ENCODE assay signal across 12 cellular contexts in the genomic region with DNA sequence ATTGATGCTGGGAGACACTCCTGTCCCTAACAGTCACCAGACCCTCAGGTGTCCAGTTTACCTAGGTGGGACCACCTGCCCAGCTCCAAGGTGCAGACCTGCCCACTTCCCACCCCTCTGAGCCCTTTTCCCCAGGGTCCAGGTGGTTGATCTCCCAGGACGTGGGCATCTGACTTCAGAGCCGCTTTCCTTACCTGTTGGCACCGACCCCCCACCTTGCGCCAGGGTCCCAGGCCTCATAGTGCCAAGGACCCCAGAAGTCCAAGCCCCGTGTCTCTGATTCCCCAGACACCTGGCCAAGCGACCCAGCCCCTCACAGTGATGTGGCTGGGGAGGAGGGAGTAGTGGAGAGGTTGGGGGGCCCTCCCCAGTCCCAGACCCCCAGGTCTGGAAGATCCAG. TPM values are rescaled to one million over a fixed set of nuclear protein-coding genes. Genes with fewer than 3 reads are reported as not detected.
DNase-seq lines count a peak whose midpoint lies in the region; ATAC-seq and TF ChIP-seq lines count a peak whose summit lies in the region.
"Had no signal": no experiment of that assay in that cellular context is flagged by ENCODE, and none has a peak within 500 bp of the region (broad histone marks: within the 10 kb centered on the region; RNA-seq: fewer than 3 reads in every experiment).

No MANE protein-coding gene starts in this region.

- H3K4me1 ChIP-seq in CD4-positive, alpha-beta memory T cell (ENCODE audit: insufficient read depth, low read length), result peaks cover 51% of the 10 kb centered on the region
- peaks cover 26% of the 10 kb centered on the region for H3K4me1 ChIP-seq in IMR-90 (ENCODE audit: control insufficient read depth, insufficient read depth, low read length)
- H3K4me1 ChIP-seq in effector memory CD4-positive, alpha-beta T cell (ENCODE audit: control insufficient read depth, insufficient read depth, low read length, poor library complexity, severe bottlenecking), result peaks cover 36% of the 10 kb centered on the region
- H3K4me1 ChIP-seq in foreskin keratinocyte, result no peaks in the 10 kb centered on the region
- H3K4me1 ChIP-seq: prostate gland had no signal

- no peaks in the 10 kb centered on the region for H3K27me3 Mint-ChIP-seq in CD4-positive, alpha-beta memory T cell
- H3K27me3 Mint-ChIP-seq in neural crest cell (ENCODE audit: low read depth), result peaks cover 21% of the 10 kb centered on the region

- H4K5ac ChIP-seq in IMR-90 (ENCODE audit: low read depth, low read length), result no peak overlapping the region

- H3K56ac ChIP-seq in IMR-90 (ENCODE audit: extremely low read depth, insufficient read depth, low read length), result no peak overlapping the region

- peak overlapping the region; percentile 2; the same call in 1 of the 2 replicates for H2AK5ac ChIP-seq in IMR-90 (ENCODE audit: low read depth, low read length)

- no peaks in the 10 kb centered on the region for H3K9me3 Mint-ChIP-seq in CD4-positive, alpha-beta memory T cell
- no peaks in the 10 kb centered on the region for H3K9me3 Mint-ChIP-seq in neural crest cell
- H3K9me3 Mint-ChIP-seq: IgD-negative memory B cell had no signal

- intact Hi-C loops in CD4-positive, alpha-beta memory T cell (cut with micrococcal nuclease), result loop anchor here (5.0 kb wide), 2 partner anchors 203 to 378 kb away; partner anchors contain the start of gene ARHGAP35
- intact Hi-C loops in IMR-90 (cut with micrococcal nuclease), result loop anchor here (5.0 kb wide), 1 partner anchor 108 kb away; the partner anchor contains the start of gene SAE1

- no peak for DNase-seq in CD4-positive, alpha-beta memory T cell
- DNase-seq in IMR-90 (no peak), neural crest cell (ENCODE audit: low read depth, low spot score) (no peak), foreskin keratinocyte (no peak), NCI-H748 treated with DMSO at 0.1 percent for 48 hours (lab: John Stamatoyannopoulos, UW) (no peak), NCI-H82 treated with DMSO at 0.1 percent for 48 hours (lab: John Stamatoyannopoulos, UW; ENCODE audit: unreplicated experiment) (no peak)
- no peak for DNase-seq in effector memory CD4-positive, alpha-beta T cell

- H3K27me3 ChIP-seq in CD4-positive, alpha-beta memory T cell (ENCODE audit: insufficient read depth, low read length), result no peaks in the 10 kb centered on the region
- H3K27me3 ChIP-seq in IMR-90 (ENCODE audit: control insufficient read depth, insufficient read depth, low read length), result no peaks in the 10 kb centered on the region
- H3K27me3 ChIP-seq in effector memory CD4-positive, alpha-beta T cell (replicated peaks; ENCODE audit: control insufficient read depth, insufficient read depth, low read length, poor library complexity, severe bottlenecking), result no peaks in the 10 kb centered on the region
- no peaks in the 10 kb centered on the region for H3K27me3 ChIP-seq in foreskin keratinocyte

- WGBS in IMR-90 (ENCODE audit: extremely low coverage in 2 of 2, insufficient read length in 1 of 2), 2 experiments, result no CpG with 5 or more reads among the region's 6 CpGs

- no peak for TF ChIP-seq RAD21 in IMR-90 (IDR thresholded peaks at IDR 0.05; ENCODE audit: low read length)

- CTCF ChIA-PET in CD4-positive, alpha-beta memory T cell (lab: Charles Lee; ENCODE audit: partially characterized antibody), result interaction anchor here (0.6 to 1.1 kb wide), 2 partner anchors 30 to 33 kb away, joined by 4 to 5 read pairs; no protein-coding TSS in a partner anchor
- CTCF ChIA-PET in IMR-90 (lab: Yijun Ruan, JAX), result no interaction called here

- peak overlapping the region; percentile 45 for H3K27ac ChIP-seq in CD4-positive, alpha-beta memory T cell (ENCODE audit: low read depth, low read length)
- H3K27ac ChIP-seq in IMR-90 (ENCODE audit: insufficient read depth, low read length) (no peak overlapping the region), foreskin keratinocyte (no peak overlapping the region)
- H3K27ac ChIP-seq in effector memory CD4-positive, alpha-beta T cell (ENCODE audit: insufficient read depth, low read length, poor library complexity, severe bottlenecking), result peak overlapping the region; percentile 15
- H3K27ac ChIP-seq: gastrocnemius medialis, left lung, prostate gland had no signal

- peak overlapping the region in 7 of 8 donors; percentile 46 to 66 (median 54) for H3K4me3 Mint-ChIP-seq in CD4-positive, alpha-beta memory T cell
- H3K4me3 Mint-ChIP-seq in neural crest cell, result peak overlapping the region; percentile 70

- no peak for ATAC-seq in IMR-90 (ENCODE audit: low read depth)
- no peak for ATAC-seq in HG03571 (IDR thresholded peaks at IDR 0.05; ENCODE audit: unreplicated experiment)
- no peak for ATAC-seq in foreskin keratinocyte
- ATAC-seq: gastrocnemius medialis had no signal

- TF ChIP-seq POLR2A in IMR-90 (IDR thresholded peaks at IDR 0.05; ENCODE audit: low read depth, low read length), result no peak

- H3K23ac ChIP-seq in IMR-90 (ENCODE audit: low read depth, low read length), result no peak overlapping the region

- no peak overlapping the region for H3K14ac ChIP-seq in IMR-90 (replicated peaks; ENCODE audit: low read depth, low read length)

- in situ Hi-C loops in IMR-90 (cut with MboI; ENCODE audit: low sequenced_read_pairs), result no loop called here

- H2AK9ac ChIP-seq in IMR-90 (replicated peaks; ENCODE audit: low read depth, low read length, poor library complexity), result peak overlapping the region; percentile 58

- TF ChIP-seq CTCF in IMR-90 (conservative IDR thresholded peaks at IDR 0.05; ENCODE audit: low read depth, low read length), result no peak
- TF ChIP-seq CTCF in neural crest cell (conservative IDR thresholded peaks at IDR 0.05), result no peak
- TF ChIP-seq CTCF in foreskin keratinocyte (conservative IDR thresholded peaks at IDR 0.05), result no peak

- H3K79me1 ChIP-seq in IMR-90 (ENCODE audit: low read depth in 1 of 2, low read length in 2 of 2), result peaks cover 3 to 28% of the 10 kb centered on the region in 2 experiments; a peak in 2 of 4 replicates

- no peak overlapping the region; the same call in 1 of the 2 replicates for H4K91ac ChIP-seq in IMR-90 (ENCODE audit: insufficient read depth, low read depth, low read length)

- H2BK15ac ChIP-seq in IMR-90 (ENCODE audit: low read depth, low read length), result no peak overlapping the region

- no peak overlapping the region for H3K18ac ChIP-seq in IMR-90 (ENCODE audit: low read depth, low read length)

- H3K4me1 Mint-ChIP-seq in CD4-positive, alpha-beta memory T cell, result peaks cover 7 to 29% (median 20%) of the 10 kb centered on the region in 4 donors
- peaks cover 26% of the 10 kb centered on the region for H3K4me1 Mint-ChIP-seq in neural crest cell

- no peak overlapping the region for H3K9ac ChIP-seq in IMR-90 (ENCODE audit: low read depth, low read length)

- H3K36me3 ChIP-seq in CD4-positive, alpha-beta memory T cell (ENCODE audit: insufficient read depth, low read length), result no peaks in the 10 kb centered on the region
- H3K36me3 ChIP-seq in IMR-90 (ENCODE audit: control insufficient read depth, insufficient read depth, low read length), result no peaks in the 10 kb centered on the region
- H3K36me3 ChIP-seq in effector memory CD4-positive, alpha-beta T cell (ENCODE audit: control insufficient read depth, insufficient read depth, low read length), result no peaks in the 10 kb centered on the region
- H3K36me3 ChIP-seq: gastrocnemius medialis, left lung, prostate gland had no signal

- no peak overlapping the region for H2BK5ac ChIP-seq in IMR-90 (ENCODE audit: low read depth, low read length, poor library complexity, severe bottlenecking)

- peaks cover 15% of the 10 kb centered on the region for H3K9me1 ChIP-seq in IMR-90 (ENCODE audit: insufficient read depth, low read length)

- no peak overlapping the region; the same call in 1 of the 2 replicates for H2BK20ac ChIP-seq in IMR-90 (ENCODE audit: low read depth, low read length)

- H3K36me3 Mint-ChIP-seq in CD4-positive, alpha-beta memory T cell, result no peaks in the 10 kb centered on the region
- no peaks in the 10 kb centered on the region for H3K36me3 Mint-ChIP-seq in neural crest cell (ENCODE audit: low read depth)
- H3K36me3 Mint-ChIP-seq: IgD-negative memory B cell had no signal

- H3K4ac ChIP-seq in IMR-90 (ENCODE audit: low read depth, low read length), result peak overlapping the region; percentile 39

- peak overlapping the region in 5 of 7 donors; percentile 41 to 68 (median 64) for H3K27ac Mint-ChIP-seq in CD4-positive, alpha-beta memory T cell
- no peak overlapping the region for H3K27ac Mint-ChIP-seq in neural crest cell (ENCODE audit: unreplicated experiment)

- peak overlapping the region; percentile 87 for H2AFZ ChIP-seq in IMR-90 (replicated peaks; ENCODE audit: low read length, poor library complexity)

- H2BK120ac ChIP-seq in IMR-90 (ENCODE audit: low read depth, low read length), result peak overlapping the region; percentile 63

- no TSS peak for BruUV-seq in IMR-90 (replicated peaks; lab: Mats Ljungman, UMichigan)

- peak overlapping the region in 1 of 2 donors; percentile 35 for H3K4me3 ChIP-seq in CD4-positive, alpha-beta memory T cell (ENCODE audit: low read length in 2 of 2)
- no peak overlapping the region for H3K4me3 ChIP-seq in IMR-90 (ENCODE audit: insufficient read depth, low read depth, low read length)
- no peak overlapping the region for H3K4me3 ChIP-seq in effector memory CD4-positive, alpha-beta T cell (ENCODE audit: insufficient read depth, low read depth, low read length, poor library complexity, severe bottlenecking)
- H3K4me3 ChIP-seq: left lung, prostate gland had no signal

- dilution Hi-C loops in IMR-90 (cut with HindIII; ENCODE audit: low sequenced_read_pairs, unreplicated experiment), result no loop called here

- no peak overlapping the region; a peak in 1 of 4 replicates for H4K8ac ChIP-seq in IMR-90 (ENCODE audit: low read depth in 2 of 2, low read length in 2 of 2)

- POLR2A ChIA-PET in CD4-positive, alpha-beta memory T cell (lab: Charles Lee; ENCODE audit: partially characterized antibody), result interaction anchor here (0.9 to 6.9 kb wide), 10 partner anchors 8 to 129 kb away, joined by 3 to 101 read pairs (median 6); partner anchors contain the start of genes CCDC9, INAFM1 and ZC3H4
- POLR2A ChIA-PET in IMR-90 (lab: Charles Lee; ENCODE audit: unreplicated experiment), result no interaction called here

- H3K9me3 ChIP-seq in CD4-positive, alpha-beta memory T cell (ENCODE audit: control insufficient read depth in 1 of 2, low read length in 2 of 2), result no peaks in the 10 kb centered on the region
- H3K9me3 ChIP-seq in IMR-90 (ENCODE audit: control insufficient read depth, insufficient read depth, low read length), result no peaks in the 10 kb centered on the region
- no peaks in the 10 kb centered on the region for H3K9me3 ChIP-seq in effector memory CD4-positive, alpha-beta T cell (ENCODE audit: control insufficient read depth, low read length)
- H3K9me3 ChIP-seq: gastrocnemius medialis, left lung, prostate gland had no signal

- H3K4me2 ChIP-seq in IMR-90 (ENCODE audit: low read depth, low read length), result 0 out of 2 replicates have a peak overlapping the region, but pooled peaks have one; percentile 6

- peaks cover 10% of the 10 kb centered on the region; the same call in 1 of the 2 replicates for H4K20me1 ChIP-seq in IMR-90 (ENCODE audit: insufficient read depth, low read length)

RNA-seq across cellular contexts. Expression of gene BBC3, which starts 9.6 kb away (rescaled TPM):
- total RNA-seq in CD4-positive, alpha-beta memory T cell, result 10 to 100 TPM; 31.9 to 32.2 TPM
- polyA plus RNA-seq in CD4-positive, alpha-beta memory T cell, result 1 to 10 TPM; 3.7 to 8.0 TPM
- 1.6 and 1.9 TPM in 2 replicates for total RNA-seq in IMR-90 (2012; rRNA removed)
- polyA plus RNA-seq in IMR-90 (2012; rRNA removed), result 6.5 and 7.3 TPM in 2 replicates
- polyA plus RNA-seq in IMR-90 (2012; cell fraction: cytosol; rRNA removed), result 4.4 and 12.4 TPM in 2 replicates
- polyA plus RNA-seq in IMR-90 (2012; cell fraction: nucleus; rRNA removed; ENCODE audit: low replicate concordance), result 14.7 and 19.5 TPM in 2 replicates
- total RNA-seq in neural crest cell, result 6.1 and 6.3 TPM in 2 replicates
- 3.9 and 4.3 TPM in 2 replicates for total RNA-seq in foreskin keratinocyte
- polyA plus RNA-seq in foreskin keratinocyte, result 4.7 and 5.5 TPM in 2 replicates

RNA-seq across cellular contexts. Expression of gene CCDC9, which starts 15.8 kb away (rescaled TPM):
- total RNA-seq in CD4-positive, alpha-beta memory T cell, result 10 to 100 TPM; 39.5 to 40.4 TPM
- polyA plus RNA-seq in CD4-positive, alpha-beta memory T cell, result 10 to 100 TPM in 1 of 2 donors, 1 to 10 TPM in 1; 4.6 to 11.9 TPM
- total RNA-seq in IMR-90 (2012; rRNA removed), result 2.9 and 3.6 TPM in 2 replicates
- polyA plus RNA-seq in IMR-90 (2012; rRNA removed), result 8.6 and 9.6 TPM in 2 replicates
- 5.6 and 8.4 TPM in 2 replicates for polyA plus RNA-seq in IMR-90 (2012; cell fraction: cytosol; rRNA removed)
- polyA plus RNA-seq in IMR-90 (2012; cell fraction: nucleus; rRNA removed; ENCODE audit: low replicate concordance), result 29.1 and 33.9 TPM in 2 replicates
- 24.6 and 26.1 TPM in 2 replicates for total RNA-seq in neural crest cell
- 8.2 and 11.3 TPM in 2 replicates for total RNA-seq in foreskin keratinocyte
- polyA plus RNA-seq in foreskin keratinocyte, result 13.9 and 15.3 TPM in 2 replicates

RNA-seq across cellular contexts. Expression of gene INAFM1, which starts 34.1 kb away (rescaled TPM):
- 10 to 100 TPM; 15.1 to 16.7 TPM for total RNA-seq in CD4-positive, alpha-beta memory T cell
- 1 to 10 TPM; 1.8 to 1.9 TPM for polyA plus RNA-seq in CD4-positive, alpha-beta memory T cell
- 0.36 and 0.56 TPM in 2 replicates for total RNA-seq in IMR-90 (2012; rRNA removed)
- polyA plus RNA-seq in IMR-90 (2012; rRNA removed), result 7.8 and 11.0 TPM in 2 replicates
- 3.7 and 17.5 TPM in 2 replicates for polyA plus RNA-seq in IMR-90 (2012; cell fraction: cytosol; rRNA removed)
- polyA plus RNA-seq in IMR-90 (2012; cell fraction: nucleus; rRNA removed; ENCODE audit: low replicate concordance), result 25.4 and 47.4 TPM in 2 replicates
- 10.2 and 10.6 TPM in 2 replicates for total RNA-seq in neural crest cell
- 2.2 and 3.2 TPM in 2 replicates for total RNA-seq in foreskin keratinocyte
- polyA plus RNA-seq in foreskin keratinocyte, result 5.5 and 7.9 TPM in 2 replicates

Comparison
In these comparisons a context has a peak if more than half of its experiments do, and no peak if none do; other contexts are left out.
1. H3K27ac ChIP-seq: peak in CD4-positive, alpha-beta memory T cell (single experiment) and effector memory CD4-positive, alpha-beta T cell (single experiment); none in IMR-90 (single experiment) and foreskin keratinocyte (single experiment).